In the genomic region with DNA sequence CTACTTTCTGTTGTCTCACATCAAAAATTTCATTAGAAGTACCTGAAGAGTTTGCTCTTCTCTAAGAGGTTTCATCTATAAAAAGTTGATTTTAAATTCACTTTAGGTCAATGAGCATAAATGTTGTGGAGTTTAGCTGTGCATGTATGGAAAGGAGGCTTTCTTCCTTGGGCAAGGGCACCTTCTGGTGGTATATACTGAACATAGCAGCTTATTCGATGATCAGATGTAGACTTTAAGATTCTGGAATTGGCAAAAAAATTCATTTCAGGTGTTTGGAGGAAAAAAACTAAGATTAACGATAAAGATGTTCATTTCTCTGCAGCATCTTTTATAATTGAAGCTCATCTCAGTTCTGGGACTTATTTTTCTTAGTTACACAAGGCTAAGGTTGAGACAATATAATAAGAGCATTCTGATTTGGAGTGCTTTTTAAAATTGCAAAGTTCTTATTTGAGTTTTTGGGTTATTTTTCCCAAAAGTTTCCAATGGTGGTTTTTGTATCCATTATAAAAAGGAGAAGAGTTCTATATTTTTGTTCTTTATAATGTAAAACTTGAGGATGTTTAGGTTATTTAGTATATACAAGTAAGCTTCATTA, we compare ENCODE assay signal across 8 cellular contexts. TPM values are rescaled to one million over a fixed set of nuclear protein-coding genes. Genes with fewer than 3 reads are reported as not detected.
DNase-seq lines count a peak whose midpoint lies in the region; TF ChIP-seq lines count a peak whose summit lies in the region.

No MANE protein-coding gene starts in this region.

- in situ Hi-C loops in SK-MEL-5 (cut with HindIII; ENCODE audit: low pct_unique_long_range_greater_than_20kb, low sequenced_read_pairs), result loop anchor here (10.0 kb wide), 1 partner anchor 98 kb away; no protein-coding TSS in a partner anchor

- H3K4me3 ChIP-seq in HFF-Myc (replicated peaks; ENCODE audit: low read depth, low read length) (no peak overlapping the region), lower leg skin (ENCODE audit: low read depth, poor library complexity, severe bottlenecking) (no peak overlapping the region)

- TF ChIP-seq POLR2A in lower leg skin (IDR thresholded peaks at IDR 0.05), result no peak

- peak; percentile 66 for DNase-seq in AG08395 (ENCODE audit: low spot score)
- DNase-seq in GM10266 (ENCODE audit: extremely low spot score), result peak; percentile 51
- DNase-seq in HFF-Myc (ENCODE audit: extremely low read depth, low read depth), result peak; percentile 26
- peak; percentile 66 for DNase-seq in LoVo (ENCODE audit: low spot score)
- DNase-seq in SK-MEL-5 (ENCODE audit: low read depth, low spot score), result peak; percentile 80
- peak; percentile 72 for DNase-seq in dedifferentiated amniotic fluid mesenchymal stem cell (ENCODE audit: extremely low spot score)
- peak; percentile 75 to 78 for DNase-seq in lung microvascular endothelial cell (ENCODE audit: low read depth in 2 of 2)
- no peak for DNase-seq in lower leg skin (ENCODE audit: low spot score in 2 of 2)

- intact Hi-C loops in lower leg skin (cut with DNase I; ENCODE audit: low total_unique reads), result loop anchor here (5.0 kb wide), 1 partner anchor 105 kb away; no protein-coding TSS in a partner anchor

- TF ChIP-seq CTCF in GM10266 (IDR thresholded peaks at IDR 0.05; ENCODE audit: control insufficient read depth, insufficient read depth, low read depth, missing control alignments) (peak; percentile 75), HFF-Myc (IDR thresholded peaks at IDR 0.05; ENCODE audit: low read depth, low read length, missing control alignments) (peak; percentile 71), lower leg skin (IDR thresholded peaks at IDR 0.05) (peak in 1 of 3 donors; percentile 38)

- WGBS in lower leg skin, 2 donors, result 4 to 8% methylated on average over 2 of the region's 2 CpGs

RNA-seq across cellular contexts. Expression of a gene that starts 46.8 kb away (rescaled TPM):
- 55.8 and 62.6 TPM in 2 replicates for total RNA-seq in SK-MEL-5 (2014; rRNA removed; shearing (Covaris generic))
- 23.1 and 35.7 TPM in 2 replicates for polyA plus RNA-seq in SK-MEL-5 (2015; cell fraction: cytosol; rRNA removed)
- 14.7 and 52.9 TPM in 2 replicates for polyA plus RNA-seq in SK-MEL-5 (2015; cell fraction: nucleus; rRNA removed)
- total RNA-seq in lung microvascular endothelial cell, result 3.7 and 4.8 TPM in 2 replicates
- total RNA-seq in lower leg skin, result 10 to 100 TPM; 19.9 to 27.8 (median 24.3) TPM

Comparison
In these comparisons a context has a peak if more than half of its experiments do, and no peak if none do; other contexts are left out.
1. DNase-seq: peak in AG08395 (single experiment), GM10266 (single experiment), HFF-Myc (single experiment), LoVo (single experiment), SK-MEL-5 (single experiment), dedifferentiated amniotic fluid mesenchymal stem cell (single experiment) and lung microvascular endothelial cell (2 of 2); none in lower leg skin (0 of 2).